Comparison of ENCODE assay signal across 1 cellular context in the genomic region with DNA sequence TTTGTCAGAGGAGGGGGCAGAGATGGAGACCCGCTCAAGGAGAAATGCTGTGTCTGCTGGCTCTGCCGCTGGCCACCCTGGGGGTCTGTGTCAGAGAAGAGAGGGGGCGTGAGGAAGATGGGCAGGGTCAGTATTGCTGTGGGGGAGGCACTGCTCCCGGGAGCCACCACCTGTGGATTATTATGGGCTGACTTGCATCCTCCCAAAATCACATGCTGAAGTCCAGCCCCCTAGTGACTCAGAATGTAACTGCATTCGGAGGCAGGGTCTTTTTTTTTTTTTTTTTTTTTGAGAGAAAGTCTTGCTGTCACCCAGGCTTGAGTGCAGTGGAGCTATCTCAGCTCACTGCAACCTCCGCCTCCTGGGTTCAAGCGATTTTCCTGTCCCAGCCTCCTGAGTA.
TF ChIP-seq lines count a peak whose summit lies in the region.

No MANE protein-coding gene starts in this region.

TF ChIP-seq in GM23338, 12 proteins besides CTCF, POLR2A, EP300 and RAD21 (continued from another document):
- TF ChIP-seq, protein P1, sequence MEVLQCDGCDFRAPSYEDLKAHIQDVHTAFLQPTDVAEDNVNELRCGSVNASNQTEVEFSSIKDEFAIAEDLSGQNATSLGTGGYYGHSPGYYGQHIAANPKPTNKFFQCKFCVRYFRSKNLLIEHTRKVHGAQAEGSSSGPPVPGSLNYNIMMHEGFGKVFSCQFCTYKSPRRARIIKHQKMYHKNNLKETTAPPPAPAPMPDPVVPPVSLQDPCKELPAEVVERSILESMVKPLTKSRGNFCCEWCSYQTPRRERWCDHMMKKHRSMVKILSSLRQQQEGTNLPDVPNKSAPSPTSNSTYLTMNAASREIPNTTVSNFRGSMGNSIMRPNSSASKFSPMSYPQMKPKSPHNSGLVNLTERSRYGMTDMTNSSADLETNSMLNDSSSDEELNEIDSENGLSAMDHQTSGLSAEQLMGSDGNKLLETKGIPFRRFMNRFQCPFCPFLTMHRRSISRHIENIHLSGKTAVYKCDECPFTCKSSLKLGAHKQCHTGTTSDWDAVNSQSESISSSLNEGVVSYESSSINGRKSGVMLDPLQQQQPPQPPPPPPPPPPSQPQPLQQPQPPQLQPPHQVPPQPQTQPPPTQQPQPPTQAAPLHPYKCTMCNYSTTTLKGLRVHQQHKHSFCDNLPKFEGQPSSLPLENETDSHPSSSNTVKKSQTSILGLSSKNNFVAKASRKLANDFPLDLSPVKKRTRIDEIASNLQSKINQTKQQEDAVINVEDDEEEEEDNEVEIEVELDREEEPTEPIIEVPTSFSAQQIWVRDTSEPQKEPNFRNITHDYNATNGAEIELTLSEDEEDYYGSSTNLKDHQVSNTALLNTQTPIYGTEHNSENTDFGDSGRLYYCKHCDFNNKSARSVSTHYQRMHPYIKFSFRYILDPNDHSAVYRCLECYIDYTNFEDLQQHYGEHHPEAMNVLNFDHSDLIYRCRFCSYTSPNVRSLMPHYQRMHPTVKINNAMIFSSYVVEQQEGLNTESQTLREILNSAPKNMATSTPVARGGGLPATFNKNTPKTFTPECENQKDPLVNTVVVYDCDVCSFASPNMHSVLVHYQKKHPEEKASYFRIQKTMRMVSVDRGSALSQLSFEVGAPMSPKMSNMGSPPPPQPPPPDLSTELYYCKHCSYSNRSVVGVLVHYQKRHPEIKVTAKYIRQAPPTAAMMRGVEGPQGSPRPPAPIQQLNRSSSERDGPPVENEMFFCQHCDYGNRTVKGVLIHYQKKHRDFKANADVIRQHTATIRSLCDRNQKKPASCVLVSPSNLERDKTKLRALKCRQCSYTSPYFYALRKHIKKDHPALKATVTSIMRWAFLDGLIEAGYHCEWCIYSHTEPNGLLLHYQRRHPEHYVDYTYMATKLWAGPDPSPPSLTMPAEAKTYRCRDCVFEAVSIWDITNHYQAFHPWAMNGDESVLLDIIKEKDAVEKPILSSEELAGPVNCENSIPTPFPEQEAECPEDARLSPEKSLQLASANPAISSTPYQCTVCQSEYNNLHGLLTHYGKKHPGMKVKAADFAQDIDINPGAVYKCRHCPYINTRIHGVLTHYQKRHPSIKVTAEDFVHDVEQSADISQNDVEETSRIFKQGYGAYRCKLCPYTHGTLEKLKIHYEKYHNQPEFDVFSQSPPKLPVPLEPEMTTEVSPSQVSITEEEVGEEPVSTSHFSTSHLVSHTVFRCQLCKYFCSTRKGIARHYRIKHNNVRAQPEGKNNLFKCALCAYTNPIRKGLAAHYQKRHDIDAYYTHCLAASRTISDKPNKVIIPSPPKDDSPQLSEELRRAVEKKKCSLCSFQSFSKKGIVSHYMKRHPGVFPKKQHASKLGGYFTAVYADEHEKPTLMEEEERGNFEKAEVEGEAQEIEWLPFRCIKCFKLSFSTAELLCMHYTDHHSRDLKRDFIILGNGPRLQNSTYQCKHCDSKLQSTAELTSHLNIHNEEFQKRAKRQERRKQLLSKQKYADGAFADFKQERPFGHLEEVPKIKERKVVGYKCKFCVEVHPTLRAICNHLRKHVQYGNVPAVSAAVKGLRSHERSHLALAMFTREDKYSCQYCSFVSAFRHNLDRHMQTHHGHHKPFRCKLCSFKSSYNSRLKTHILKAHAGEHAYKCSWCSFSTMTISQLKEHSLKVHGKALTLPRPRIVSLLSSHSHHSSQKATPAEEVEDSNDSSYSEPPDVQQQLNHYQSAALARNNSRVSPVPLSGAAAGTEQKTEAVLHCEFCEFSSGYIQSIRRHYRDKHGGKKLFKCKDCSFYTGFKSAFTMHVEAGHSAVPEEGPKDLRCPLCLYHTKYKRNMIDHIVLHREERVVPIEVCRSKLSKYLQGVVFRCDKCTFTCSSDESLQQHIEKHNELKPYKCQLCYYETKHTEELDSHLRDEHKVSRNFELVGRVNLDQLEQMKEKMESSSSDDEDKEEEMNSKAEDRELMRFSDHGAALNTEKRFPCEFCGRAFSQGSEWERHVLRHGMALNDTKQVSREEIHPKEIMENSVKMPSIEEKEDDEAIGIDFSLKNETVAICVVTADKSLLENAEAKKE (CRISPR knock-in tag; IDR thresholded peaks at IDR 0.05), result no peak
- no peak for TF ChIP-seq POLR2AphosphoS5 (IDR thresholded peaks at IDR 0.05; ENCODE audit: low read depth)
TF ChIP-seq in GM23338: peak in this region for 0.
